Comparison of ENCODE assay signal across 8 cellular contexts in the genomic region with DNA sequence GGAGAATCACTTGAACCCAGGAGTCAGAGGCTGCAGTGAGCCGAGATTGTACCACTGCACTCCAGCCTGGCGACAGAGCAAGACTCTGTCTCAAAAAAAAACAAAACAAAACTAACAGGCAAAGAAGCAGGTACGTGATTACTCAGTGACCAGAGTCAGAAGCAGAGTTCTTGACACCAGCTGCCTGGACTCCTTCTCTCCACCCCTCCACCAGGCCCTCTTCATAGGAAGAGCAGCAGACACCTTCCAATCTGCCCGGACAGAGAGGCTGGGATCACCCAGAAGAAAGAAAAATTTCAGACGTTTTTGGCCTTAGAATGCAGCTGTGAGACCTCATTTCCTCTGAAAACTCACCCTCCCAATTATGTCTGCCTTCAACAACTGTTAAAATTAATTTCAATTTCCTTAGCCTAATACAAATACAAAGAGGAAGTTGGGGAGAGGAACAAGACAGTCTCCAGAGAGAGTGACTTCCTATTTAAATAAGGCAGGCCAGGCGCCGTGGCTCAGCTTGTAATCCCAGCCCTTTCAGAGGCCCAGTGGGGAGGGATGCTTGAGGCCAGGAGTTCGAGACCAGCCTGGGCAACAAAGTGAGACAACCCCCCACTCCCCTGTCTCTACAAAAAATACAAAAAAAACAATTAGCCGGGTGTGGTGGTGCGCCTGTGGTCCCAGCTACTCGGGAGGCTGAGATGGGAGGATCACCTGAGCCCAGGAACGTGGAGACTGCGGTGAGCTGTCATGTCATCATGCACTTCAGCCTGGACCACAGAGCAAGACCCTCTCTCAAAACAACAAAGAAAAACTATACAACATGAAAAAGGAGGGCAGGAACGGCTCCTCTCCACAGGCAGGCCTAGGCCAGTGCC. TPM values are rescaled to one million over a fixed set of nuclear protein-coding genes. Genes with fewer than 3 reads are reported as not detected.
DNase-seq lines count a peak whose midpoint lies in the region; ATAC-seq and TF ChIP-seq lines count a peak whose summit lies in the region.

No MANE protein-coding gene starts in this region.

- H3K4me3 Mint-ChIP-seq in CD4-positive, CD25-positive, alpha-beta regulatory T cell, result peak overlapping the region; percentile 90 to 100 (median 94)
- H3K4me3 Mint-ChIP-seq in activated CD8-positive, alpha-beta memory T cell treated with anti-CD3 and anti-CD28 coated beads, Interleukin-2, amount 10 ng/mL, durations not matched to agents 7 days and 5 days, result peak overlapping the region; percentile 66

- H3K36me3 ChIP-seq in CD4-positive, CD25-positive, alpha-beta regulatory T cell (ENCODE audit: control insufficient read depth, insufficient read depth, low read length), result no peaks in the 10 kb centered on the region
- no peaks in the 10 kb centered on the region for H3K36me3 ChIP-seq in hepatocyte (replicated peaks; ENCODE audit: insufficient read depth, low read depth)

- WGBS in hepatocyte (ENCODE audit: low lambda C conversion rate, missing lambda C conversion rate), result 81% methylated on average over 14 of the region's 14 CpGs

- H3K9me3 Mint-ChIP-seq in CD4-positive, CD25-positive, alpha-beta regulatory T cell, result no peaks in the 10 kb centered on the region
- no peaks in the 10 kb centered on the region for H3K9me3 Mint-ChIP-seq in activated CD8-positive, alpha-beta memory T cell treated with anti-CD3 and anti-CD28 coated beads, Interleukin-2, amount 10 ng/mL, durations not matched to agents 7 days and 5 days (ENCODE audit: low read depth)

- H3K9me2 ChIP-seq in hepatocyte (replicated peaks; ENCODE audit: insufficient read depth), result no peaks in the 10 kb centered on the region

- no peak overlapping the region for H2AFZ ChIP-seq in hepatocyte

- no peaks in the 10 kb centered on the region for H3K27me3 ChIP-seq in CD4-positive, CD25-positive, alpha-beta regulatory T cell (ENCODE audit: control insufficient read depth, insufficient read depth, low read length)
- H3K27me3 ChIP-seq in hepatocyte, result no peaks in the 10 kb centered on the region

- peaks cover 61% of the 10 kb centered on the region for H3K79me2 ChIP-seq in hepatocyte

- H3K4me1 Mint-ChIP-seq in CD4-positive, CD25-positive, alpha-beta regulatory T cell, result peaks cover 10 to 49% (median 20%) of the 10 kb centered on the region in 4 donors
- H3K4me1 Mint-ChIP-seq in activated CD8-positive, alpha-beta memory T cell treated with anti-CD3 and anti-CD28 coated beads, Interleukin-2, amount 10 ng/mL, durations not matched to agents 7 days and 5 days, result peaks cover 22% of the 10 kb centered on the region

- no peak overlapping the region for H3K27ac ChIP-seq in CD4-positive, CD25-positive, alpha-beta regulatory T cell (ENCODE audit: insufficient read depth, low read length, poor library complexity, severe bottlenecking)
- no peak overlapping the region for H3K27ac ChIP-seq in hepatocyte

- peak in 1 of 3 donors; percentile 34 for DNase-seq in CD4-positive, CD25-positive, alpha-beta regulatory T cell
- no peak for DNase-seq in activated CD8-positive, alpha-beta memory T cell treated with anti-CD3 and anti-CD28 coated beads, Interleukin-2, amount 10 ng/mL, durations not matched to agents 7 days and 5 days
- no peak for DNase-seq in hepatocyte (ENCODE audit: low spot score)
- DNase-seq in stimulated activated naive CD8-positive, alpha-beta T cell treated with anti-CD3 and anti-CD28 coated beads, Interleukin-15, Interleukin-2, amounts not matched to agents 100 U/mL and 50 U/mL, for 24 hours, result peak; percentile 23
- DNase-seq in A172 (ENCODE audit: low spot score), result no peak
- no peak for DNase-seq in 8988T
- DNase-seq in hypothalamus (lab: John Stamatoyannopoulos, UW), result no peak

- H3K27ac Mint-ChIP-seq in CD4-positive, CD25-positive, alpha-beta regulatory T cell, result peak overlapping the region; percentile 85 to 90 (median 85)
- peak overlapping the region; percentile 0 for H3K27ac Mint-ChIP-seq in activated CD8-positive, alpha-beta memory T cell treated with anti-CD3 and anti-CD28 coated beads, Interleukin-2, amount 10 ng/mL, durations not matched to agents 7 days and 5 days

- H3K4me3 ChIP-seq in CD4-positive, CD25-positive, alpha-beta regulatory T cell (ENCODE audit: low read depth, low read length), result peak overlapping the region; percentile 63
- peak overlapping the region; percentile 96 for H3K4me3 ChIP-seq in hepatocyte

- H3K4me2 ChIP-seq in hepatocyte, result peak overlapping the region; percentile 98

- CTCF ChIA-PET in activated CD8-positive, alpha-beta memory T cell treated with anti-CD3 and anti-CD28 coated beads, Interleukin-2, amount 10 ng/mL, durations not matched to agents 7 days and 5 days (lab: Charles Lee), result interaction anchor here (1.0 to 1.3 kb wide), 2 partner anchors 38 to 84 kb away, joined by 3 read pairs; partner anchors contain the start of gene RBFA

- peaks cover 9% of the 10 kb centered on the region for H3K27me3 Mint-ChIP-seq in CD4-positive, CD25-positive, alpha-beta regulatory T cell
- H3K27me3 Mint-ChIP-seq in activated CD8-positive, alpha-beta memory T cell treated with anti-CD3 and anti-CD28 coated beads, Interleukin-2, amount 10 ng/mL, durations not matched to agents 7 days and 5 days, result peaks cover under 1% of the 10 kb centered on the region

- H3K36me3 Mint-ChIP-seq in CD4-positive, CD25-positive, alpha-beta regulatory T cell, result peaks cover 8% of the 10 kb centered on the region
- H3K36me3 Mint-ChIP-seq in activated CD8-positive, alpha-beta memory T cell treated with anti-CD3 and anti-CD28 coated beads, Interleukin-2, amount 10 ng/mL, durations not matched to agents 7 days and 5 days, result peaks cover 3% of the 10 kb centered on the region

- ATAC-seq in CD4-positive, CD25-positive, alpha-beta regulatory T cell (ENCODE audit: low read depth in 2 of 2), result no peak
- peak; percentile 23 for ATAC-seq in HG03565 (IDR thresholded peaks at IDR 0.05; ENCODE audit: unreplicated experiment)
- no peak for ATAC-seq in activated CD8-positive, alpha-beta memory T cell treated with anti-CD3 and anti-CD28 coated beads, Interleukin-2, amount 10 ng/mL, durations not matched to agents 7 days and 5 days
- ATAC-seq in stimulated activated naive CD8-positive, alpha-beta T cell treated with anti-CD3 and anti-CD28 coated beads, Interleukin-15, Interleukin-2, amounts not matched to agents 100 U/mL and 50 U/mL, for 24 hours, result no peak

- H3K9me3 ChIP-seq in CD4-positive, CD25-positive, alpha-beta regulatory T cell (ENCODE audit: control insufficient read depth in 2 of 2, low read length in 2 of 2), result no peaks in the 10 kb centered on the region
- no peaks in the 10 kb centered on the region for H3K9me3 ChIP-seq in hepatocyte (ENCODE audit: low read depth)

- no peak for TF ChIP-seq CTCF in hepatocyte (IDR thresholded peaks at IDR 0.05; ENCODE audit: poor library complexity)

- H3K4me1 ChIP-seq in CD4-positive, CD25-positive, alpha-beta regulatory T cell (ENCODE audit: control insufficient read depth, insufficient read depth, low read length, poor library complexity, severe bottlenecking), result peaks cover 30% of the 10 kb centered on the region
- H3K4me1 ChIP-seq in hepatocyte (ENCODE audit: insufficient read depth), result peaks cover 25% of the 10 kb centered on the region

- peaks cover 34% of the 10 kb centered on the region for H4K20me1 ChIP-seq in hepatocyte (ENCODE audit: insufficient read depth, poor library complexity, severe bottlenecking)

RNA-seq across cellular contexts. Expression of gene SLC66A2, which starts 1.6 kb away (rescaled TPM):
- 49.6 TPM for total RNA-seq in CD4-positive, CD25-positive, alpha-beta regulatory T cell
- polyA plus RNA-seq in CD4-positive, CD25-positive, alpha-beta regulatory T cell, result 10 to 100 TPM; 11.7 to 18.3 (median 14.2) TPM
- 10 to 100 TPM; 23.4 TPM for total RNA-seq in activated CD8-positive, alpha-beta memory T cell treated with anti-CD3 and anti-CD28 coated beads, Interleukin-2, amount 10 ng/mL, durations not matched to agents 7 days and 5 days
- total RNA-seq in hepatocyte, result 23.4 and 31.1 TPM in 2 replicates
- 36.5 and 36.9 TPM in 2 replicates for polyA plus RNA-seq in hepatocyte
- 22.8 and 26.2 TPM in 2 replicates for total RNA-seq in A172 (2014; rRNA removed; shearing (Covaris generic))

RNA-seq across cellular contexts. Expression of gene HSBP1L1, which starts 14.6 kb away (rescaled TPM):
- total RNA-seq in CD4-positive, CD25-positive, alpha-beta regulatory T cell, result 10.5 TPM
- 10 to 100 TPM in 2 of 4 donors, 1 to 10 TPM in 2; 5.2 to 27.6 (median 13.5) TPM for polyA plus RNA-seq in CD4-positive, CD25-positive, alpha-beta regulatory T cell
- total RNA-seq in activated CD8-positive, alpha-beta memory T cell treated with anti-CD3 and anti-CD28 coated beads, Interleukin-2, amount 10 ng/mL, durations not matched to agents 7 days and 5 days, result 1 to 10 TPM; 1.1 to 5.0 TPM
- total RNA-seq in hepatocyte, result 55.2 and 58.7 TPM in 2 replicates
- 81.9 and 82.0 TPM in 2 replicates for polyA plus RNA-seq in hepatocyte
- total RNA-seq in A172 (2014; rRNA removed; shearing (Covaris generic)), result 5.8 and 14.2 TPM in 2 replicates

RNA-seq across cellular contexts. Expression of gene TXNL4A, which starts 38.6 kb away (rescaled TPM):
- 70.5 TPM for total RNA-seq in CD4-positive, CD25-positive, alpha-beta regulatory T cell
- polyA plus RNA-seq in CD4-positive, CD25-positive, alpha-beta regulatory T cell, result 100 to 1,000 TPM; 211 to 216 (median 214) TPM
- 100 to 1,000 TPM; 140 to 151 TPM for total RNA-seq in activated CD8-positive, alpha-beta memory T cell treated with anti-CD3 and anti-CD28 coated beads, Interleukin-2, amount 10 ng/mL, durations not matched to agents 7 days and 5 days
- 54.2 and 71.9 TPM in 2 replicates for total RNA-seq in hepatocyte
- 227 and 254 TPM in 2 replicates for polyA plus RNA-seq in hepatocyte
- total RNA-seq in A172 (2014; rRNA removed; shearing (Covaris generic)), result 67.4 and 86.6 TPM in 2 replicates
